In the genomic region with DNA sequence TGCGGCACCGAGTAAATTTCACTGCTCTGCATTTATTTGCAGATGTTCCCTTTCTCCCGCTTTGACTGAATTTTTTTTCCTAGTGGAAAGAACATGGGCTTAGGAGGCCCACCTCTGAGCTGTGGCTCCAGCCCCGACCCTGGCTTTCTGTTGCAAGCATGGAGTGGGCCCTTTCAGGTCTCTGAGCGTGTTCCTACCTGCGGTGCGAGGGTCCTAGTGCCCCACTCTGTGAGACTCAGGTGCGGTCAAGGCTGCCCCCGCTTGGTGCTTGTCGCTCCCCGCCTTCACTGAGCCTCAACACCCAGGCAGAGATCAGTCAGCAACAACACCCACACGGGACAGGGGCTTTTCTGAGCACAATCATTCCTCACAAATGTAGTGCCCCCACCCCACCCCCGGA, we compare ENCODE assay signal across 23 cellular contexts. TPM values are rescaled to one million over a fixed set of nuclear protein-coding genes. Genes with fewer than 3 reads are reported as not detected.
DNase-seq lines count a peak whose midpoint lies in the region; ATAC-seq, FAIRE-seq and TF ChIP-seq lines count a peak whose summit lies in the region.
"Had no signal": no experiment of that assay in that cellular context is flagged by ENCODE, and none has a peak within 500 bp of the region (broad histone marks: within the 10 kb centered on the region; RNA-seq: fewer than 3 reads in every experiment).

No MANE protein-coding gene starts in this region.

- H3K27me3 Mint-ChIP-seq in astrocyte (ENCODE audit: low read depth, unreplicated experiment) = peaks cover 45% of the 10 kb centered on the region
- peaks cover 46% of the 10 kb centered on the region for H3K27me3 Mint-ChIP-seq in stimulated activated naive CD8-positive, alpha-beta T cell treated with anti-CD3 and anti-CD28 coated beads, Interleukin-15, amount 100 ng/mL, for 72 hours

- DNase-seq in left ventricle myocardium superior (peak; percentile 22), left cardiac atrium (no peak), astrocyte (ENCODE audit: low read depth) (no peak), posterior vena cava (ENCODE audit: low spot score) (peak; percentile 72), spleen (no peak), erythroblast (lab: John Stamatoyannopoulos, UW) (no peak)
- no peak for DNase-seq in stimulated activated naive CD8-positive, alpha-beta T cell treated with anti-CD3 and anti-CD28 coated beads, Interleukin-15, amount 100 ng/mL, for 72 hours
- DNase-seq: 8988T; AML-193; C1 segment of cervical spinal cord; CD4-positive, alpha-beta memory T cell; COR-L47; DMS153; DMS79 treated with DMSO at 0.1 percent for 48 hours; EL; HCEC 1CT; HFFc6 had no signal

- FAIRE-seq in astrocyte (lab: Jason Lieb, UNC) = no peak
- FAIRE-seq: D721Med, G401.6, GM12892 had no signal

- H3K4me3 Mint-ChIP-seq in astrocyte (ENCODE audit: unreplicated experiment) = no peak overlapping the region
- no peak overlapping the region for H3K4me3 Mint-ChIP-seq in stimulated activated naive CD8-positive, alpha-beta T cell treated with anti-CD3 and anti-CD28 coated beads, Interleukin-15, amount 100 ng/mL, for 72 hours
- H3K4me3 Mint-ChIP-seq: CD4-positive, alpha-beta memory T cell; HFFc6 had no signal

- H2AFZ ChIP-seq in astrocyte (ENCODE audit: low read depth, low read length) = no peak overlapping the region

- peaks cover 8% of the 10 kb centered on the region for H3K9me3 Mint-ChIP-seq in astrocyte (ENCODE audit: unreplicated experiment)
- no peaks in the 10 kb centered on the region for H3K9me3 Mint-ChIP-seq in stimulated activated naive CD8-positive, alpha-beta T cell treated with anti-CD3 and anti-CD28 coated beads, Interleukin-15, amount 100 ng/mL, for 72 hours
- H3K9me3 Mint-ChIP-seq: HFFc6 had no signal

- 59 to 69% (median 64%) methylated on average over 13 of the region's 13 CpGs for WGBS in spleen, 5 donors

- H3K36me3 ChIP-seq in astrocyte (ENCODE audit: insufficient read depth, low read length) (no peaks in the 10 kb centered on the region), spleen (no peaks in the 10 kb centered on the region)

- TF ChIP-seq POLR2A in spleen (IDR thresholded peaks at IDR 0.05) = no peak
- TF ChIP-seq POLR2A in erythroblast (IDR thresholded peaks at IDR 0.05; ENCODE audit: low read length) = no peak

- ATAC-seq in left ventricle myocardium superior = no peak
- ATAC-seq in left cardiac atrium = no peak
- no peak for ATAC-seq in stimulated activated naive CD8-positive, alpha-beta T cell treated with anti-CD3 and anti-CD28 coated beads, Interleukin-15, amount 100 ng/mL, for 72 hours
- ATAC-seq: K562 had no signal

- peak overlapping the region; percentile 12 for H3K27ac Mint-ChIP-seq in astrocyte (ENCODE audit: unreplicated experiment)
- no peak overlapping the region for H3K27ac Mint-ChIP-seq in stimulated activated naive CD8-positive, alpha-beta T cell treated with anti-CD3 and anti-CD28 coated beads, Interleukin-15, amount 100 ng/mL, for 72 hours
- H3K27ac Mint-ChIP-seq: CD4-positive, alpha-beta memory T cell; HFFc6 had no signal

- TF ChIP-seq CTCF in astrocyte (IDR thresholded peaks at IDR 0.05; ENCODE audit: insufficient read depth, low read depth, low read length) (no peak), spleen (IDR thresholded peaks at IDR 0.05 in 8 of 11, conservative IDR thresholded peaks at IDR 0.05 in 3 of 11) (no peak)

- H3K27me3 ChIP-seq in astrocyte (ENCODE audit: insufficient read depth, low read length) (peaks cover 6% of the 10 kb centered on the region), spleen (replicated peaks in 1 of 7) (peaks cover 0 to 64% (median 14%) of the 10 kb centered on the region in 7 donors)

- no peaks in the 10 kb centered on the region for H3K79me2 ChIP-seq in astrocyte (ENCODE audit: insufficient read depth, low read length)

- H3K9me3 ChIP-seq in astrocyte (ENCODE audit: insufficient read depth, low read depth, low read length) (no peaks in the 10 kb centered on the region), spleen (no peaks in the 10 kb centered on the region)

- H3K4me3 ChIP-seq in astrocyte (ENCODE audit: insufficient read depth, low read depth, low read length) = no peak overlapping the region
- no peak overlapping the region for H3K4me3 ChIP-seq in spleen
- H3K4me3 ChIP-seq: K562 had no signal

- H4K20me1 ChIP-seq in astrocyte (ENCODE audit: insufficient read depth, low read length) = no peaks in the 10 kb centered on the region

- H3K9ac ChIP-seq in astrocyte (ENCODE audit: low read length) = no peak overlapping the region

- H3K4me1 ChIP-seq in astrocyte (ENCODE audit: insufficient read depth, low read length) (no peaks in the 10 kb centered on the region), spleen (no peaks in the 10 kb centered on the region)

- H3K27ac ChIP-seq in astrocyte (ENCODE audit: low read depth, low read length) (no peak overlapping the region), spleen (no peak overlapping the region)
- H3K27ac ChIP-seq: HL-60 had no signal

- intact Hi-C loops in left ventricle myocardium superior (cut with micrococcal nuclease) = no loop called here
- intact Hi-C loops in left cardiac atrium (cut with DNase I) = no loop called here
- intact Hi-C loops in posterior vena cava (cut with DNase I) = no loop called here
- intact Hi-C loops in spleen (cut with DNase I; ENCODE audit: low total_unique reads) = no loop called here

- H3K4me1 Mint-ChIP-seq in astrocyte (ENCODE audit: low read depth, unreplicated experiment) = no peaks in the 10 kb centered on the region
- no peaks in the 10 kb centered on the region for H3K4me1 Mint-ChIP-seq in stimulated activated naive CD8-positive, alpha-beta T cell treated with anti-CD3 and anti-CD28 coated beads, Interleukin-15, amount 100 ng/mL, for 72 hours

- H3K4me2 ChIP-seq in astrocyte (ENCODE audit: low read length) = no peak overlapping the region

- peaks cover 5% of the 10 kb centered on the region for H3K36me3 Mint-ChIP-seq in astrocyte (ENCODE audit: low read depth, unreplicated experiment)
- H3K36me3 Mint-ChIP-seq: CD4-positive, alpha-beta memory T cell had no signal

RNA-seq across cellular contexts. Expression of a gene that starts 32.0 kb away (rescaled TPM):
- total RNA-seq in left ventricle myocardium superior = not detected
- total RNA-seq in left cardiac atrium = under 1 TPM in 1 of 2 donors, not detected in 1; 0.06 TPM
- total RNA-seq in astrocyte = 0.07 TPM in 2 replicates
- total RNA-seq in posterior vena cava = under 1 TPM; 0.10 to 0.19 TPM
- total RNA-seq in spleen = under 1 TPM in 3 of 7 donors, not detected in 4; 0.09 to 0.27 (median 0.18) TPM
- under 1 TPM; 0.02 to 0.06 (median 0.03) TPM for polyA plus RNA-seq in spleen
- total RNA-seq: CD4-positive, alpha-beta memory T cell; H4; HFFc6; K562 had no signal
- polyA plus RNA-seq: CD4-positive, alpha-beta memory T cell; K562 had no signal

Comparison
In these comparisons a context has a peak if more than half of its experiments do, and no peak if none do; other contexts are left out.
1. DNase-seq: peak in left ventricle myocardium superior (single experiment) and posterior vena cava (single experiment); none in left cardiac atrium (single experiment), astrocyte (single experiment), spleen (single experiment), erythroblast (0 of 2) and stimulated activated naive CD8-positive, alpha-beta T cell treated with anti-CD3 and anti-CD28 coated beads, Interleukin-15, amount 100 ng/mL, for 72 hours (0 of 2).